7 cellular contexts compared by ENCODE assay signal in the genomic region with DNA sequence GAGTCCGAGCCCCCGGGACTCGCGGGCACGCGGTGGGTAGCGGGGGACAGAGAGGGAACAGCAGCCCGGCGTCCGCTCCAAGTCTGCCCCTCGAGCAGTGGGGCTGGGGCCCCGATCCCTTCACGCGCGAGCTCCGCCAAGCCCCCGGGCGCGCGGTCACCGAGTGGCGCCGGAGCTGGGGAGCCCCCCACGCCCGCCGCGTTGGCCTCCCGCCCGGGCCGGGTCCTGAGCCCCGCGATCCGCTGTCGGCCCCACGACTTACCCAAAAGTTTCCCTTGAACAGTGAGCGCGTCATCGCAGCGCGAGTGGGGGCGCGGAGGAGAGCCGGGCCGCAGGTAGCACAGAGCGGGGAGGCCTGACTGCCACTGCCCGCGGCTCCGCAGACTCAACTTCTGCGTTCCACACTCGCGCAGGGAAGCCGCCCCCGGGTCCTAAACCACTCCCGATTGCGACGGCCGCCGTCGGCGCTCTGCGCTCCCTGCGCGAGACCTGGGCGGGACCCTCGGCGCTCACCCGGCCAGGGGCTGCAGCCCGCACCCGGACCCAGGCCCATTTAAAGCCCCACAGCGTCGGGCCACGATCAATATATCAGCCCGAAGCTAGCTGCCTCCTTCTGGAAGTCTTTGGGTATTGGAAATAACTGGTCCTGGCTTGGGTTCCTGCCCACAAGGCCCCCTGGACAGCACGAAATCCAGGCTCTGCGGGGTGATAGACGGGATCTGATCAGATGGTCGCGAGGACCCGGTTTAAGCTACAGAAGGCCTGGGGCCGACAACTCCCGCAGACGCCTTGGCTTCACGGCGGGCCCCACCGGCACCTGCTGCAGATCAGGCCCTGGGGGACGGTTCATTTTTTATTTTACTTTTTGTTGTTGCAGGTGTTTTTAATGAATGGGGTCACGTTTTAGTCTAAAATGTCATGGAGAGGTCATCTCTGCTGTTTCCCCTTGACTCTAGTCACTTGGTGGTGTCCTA. TPM values are rescaled to one million over a fixed set of nuclear protein-coding genes. Genes with fewer than 3 reads are reported as not detected.
DNase-seq lines count a peak whose midpoint lies in the region; ATAC-seq and TF ChIP-seq lines count a peak whose summit lies in the region.

A gene with protein sequence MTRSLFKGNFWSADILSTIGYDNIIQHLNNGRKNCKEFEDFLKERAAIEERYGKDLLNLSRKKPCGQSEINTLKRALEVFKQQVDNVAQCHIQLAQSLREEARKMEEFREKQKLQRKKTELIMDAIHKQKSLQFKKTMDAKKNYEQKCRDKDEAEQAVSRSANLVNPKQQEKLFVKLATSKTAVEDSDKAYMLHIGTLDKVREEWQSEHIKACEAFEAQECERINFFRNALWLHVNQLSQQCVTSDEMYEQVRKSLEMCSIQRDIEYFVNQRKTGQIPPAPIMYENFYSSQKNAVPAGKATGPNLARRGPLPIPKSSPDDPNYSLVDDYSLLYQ (minus strand): TSS at position 367 of the 974 bp plus-strand sequence. CDS start 72 bp downstream, at position 295.

- no peaks in the 10 kb centered on the region for H3K27me3 ChIP-seq in gastroesophageal sphincter
- no peaks in the 10 kb centered on the region for H3K27me3 ChIP-seq in osteoblast (ENCODE audit: insufficient read depth, low read length)
- no peaks in the 10 kb centered on the region for H3K27me3 ChIP-seq in thyroid gland

- H3K4me2 ChIP-seq in osteoblast (ENCODE audit: insufficient read depth, low read length): peak within 1 kb of the TSS; percentile 93

- TF ChIP-seq POLR2A in gastroesophageal sphincter (IDR thresholded peaks at IDR 0.05) (peak in 1 of 2 donors; percentile 25), thyroid gland (IDR thresholded peaks at IDR 0.05) (peak in 1 of 2 donors; percentile 37)

- H3K9me3 ChIP-seq in gastroesophageal sphincter: no peaks in the 10 kb centered on the region
- no peaks in the 10 kb centered on the region for H3K9me3 ChIP-seq in osteoblast (ENCODE audit: low read depth, low read length)
- H3K9me3 ChIP-seq in thyroid gland: no peaks in the 10 kb centered on the region

- ATAC-seq in GM18907 (IDR thresholded peaks at IDR 0.05; ENCODE audit: unreplicated experiment) (peak; percentile 70), HG03095 (IDR thresholded peaks at IDR 0.05; ENCODE audit: unreplicated experiment) (peak; percentile 60), gastroesophageal sphincter (peak; percentile 82)

- TF ChIP-seq CTCF in gastroesophageal sphincter (IDR thresholded peaks at IDR 0.05): no peak
- no peak for TF ChIP-seq CTCF in osteoblast (IDR thresholded peaks at IDR 0.05; ENCODE audit: extremely low read depth, low read depth, low read length)
- no peak for TF ChIP-seq CTCF in thyroid gland (IDR thresholded peaks at IDR 0.05)

- H3K79me2 ChIP-seq in osteoblast (ENCODE audit: insufficient read depth, low read length): peaks cover 37% of the 10 kb centered on the region

- DNase-seq in RPMI7951 (ENCODE audit: low read depth): peak; percentile 45
- DNase-seq in activated effector memory CD4-positive, alpha-beta T cell treated with Interleukin-2 at 50 U/mL for 16 hours: peak; percentile 53
- DNase-seq in osteoblast (ENCODE audit: insufficient read length, low spot score, missing footprints): peak; percentile 92
- peak; percentile 66 to 72 for DNase-seq in thyroid gland

- H3K36me3 ChIP-seq in gastroesophageal sphincter (no peaks in the 10 kb centered on the region), osteoblast (ENCODE audit: insufficient read depth, low read length) (no peaks in the 10 kb centered on the region), thyroid gland (no peaks in the 10 kb centered on the region)

- intact Hi-C loops in thyroid gland (cut with DNase I): loop anchor here (10.0 kb wide), 2 partner anchors 107 to 387 kb away; partner anchors contain the start of gene EPG5

- WGBS in gastroesophageal sphincter (ENCODE audit: low coverage in 1 of 2), 2 donors: 13 to 37% methylated on average over 3 to 13 of the region's 87 CpGs
- WGBS in thyroid gland, 2 donors: 16 to 40% methylated on average over 14 to 33 of the region's 87 CpGs

- TF ChIP-seq EP300 in gastroesophageal sphincter (IDR thresholded peaks at IDR 0.05): no peak

- H2AFZ ChIP-seq in osteoblast (ENCODE audit: low read length): peak within 1 kb of the TSS; percentile 76

- H3K4me3 ChIP-seq in gastroesophageal sphincter (peak within 1 kb of the TSS; percentile 42 to 88), osteoblast (ENCODE audit: insufficient read depth, low read length) (peak within 1 kb of the TSS; percentile 88), thyroid gland (replicated peaks in 1 of 3) (peak within 1 kb of the TSS; percentile 30 to 71 (median 68))

- H3K4me1 ChIP-seq in gastroesophageal sphincter (peaks cover 0 to 39% (median 9%) of the 10 kb centered on the region in 3 donors), osteoblast (ENCODE audit: insufficient read depth, low read length) (peaks cover 23% of the 10 kb centered on the region), thyroid gland (peaks cover 6 to 29% of the 10 kb centered on the region in 2 donors)

- H3K27ac ChIP-seq in gastroesophageal sphincter (peak within 1 kb of the TSS in 2 of 4 donors; percentile 38 to 75), osteoblast (ENCODE audit: low read depth, low read length) (peak within 1 kb of the TSS; percentile 28), thyroid gland (peak within 1 kb of the TSS in 1 of 3 donors; percentile 38)

- H4K20me1 ChIP-seq in osteoblast (ENCODE audit: insufficient read depth, low read length): no peaks in the 10 kb centered on the region

RNA-seq across cellular contexts. Expression of the gene that starts here (rescaled TPM):
- total RNA-seq in RPMI7951 (2014; rRNA removed; shearing (Covaris generic)): 0.36 and 0.68 TPM in 2 replicates
- total RNA-seq in gastroesophageal sphincter (10 to 100 TPM in 1 of 4 donors, 1 to 10 TPM in 3; 6.5 to 10.7 (median 8.7) TPM), osteoblast (5.8 and 6.8 TPM in 2 replicates), thyroid gland (1 to 10 TPM; 1.9 to 4.3 (median 2.9) TPM)

Comparison
In these comparisons a context has a peak if more than half of its experiments do, and no peak if none do; other contexts are left out.
1. Peak in DNase-seq in RPMI7951; RNA of the gene not detected or under 1 TPM.